16 cellular contexts compared by ENCODE assay signal in the genomic region with DNA sequence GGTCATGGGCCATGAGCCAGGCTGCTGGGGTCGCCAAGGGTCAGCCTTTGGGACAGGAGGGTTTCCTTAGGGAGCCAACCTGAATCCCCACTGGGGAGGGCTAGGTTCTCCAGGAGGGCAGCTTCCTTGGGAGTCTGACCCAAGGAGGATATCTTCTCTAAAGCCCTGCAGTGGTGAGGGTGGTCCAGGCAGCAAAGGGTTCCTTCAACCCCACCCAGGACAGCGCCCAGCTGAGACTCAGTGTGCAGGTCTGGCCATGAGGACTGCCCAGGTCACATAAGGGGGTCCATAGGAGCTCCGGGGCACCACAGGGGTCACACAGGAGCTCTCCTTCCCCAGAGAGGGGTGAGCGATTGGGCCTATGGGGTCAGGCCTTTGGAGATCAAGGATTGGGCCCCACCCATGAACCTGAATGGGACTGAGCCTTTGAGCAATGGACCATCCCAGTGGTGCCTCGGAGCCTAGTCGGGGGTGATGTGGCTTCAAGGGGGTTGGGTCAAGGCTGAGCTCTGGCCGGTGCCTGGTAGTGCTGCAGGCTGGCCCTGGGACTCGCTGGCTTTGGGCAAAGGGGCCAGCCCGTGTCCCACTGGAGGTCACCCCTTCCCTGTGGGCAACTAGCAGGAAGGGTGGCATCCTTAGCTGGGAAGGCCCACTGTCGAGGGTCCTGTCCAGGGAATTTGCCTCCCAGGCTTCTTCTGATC.
A peak's percentile ranks its signal among the peaks of the same experiment; 100 is the strongest.
DNase-seq lines count a peak whose midpoint lies in the region; ATAC-seq and TF ChIP-seq lines count a peak whose summit lies in the region.
"Had no signal": no experiment of that assay in that cellular context is flagged by ENCODE, and none has a peak within 500 bp of the region (broad histone marks: within the 10 kb centered on the region; RNA-seq: fewer than 3 reads in every experiment).

No MANE protein-coding gene starts in this region.

- TF ChIP-seq EP300 in ovary (IDR thresholded peaks at IDR 0.05): no peak

- H3K27ac ChIP-seq in WERI-Rb-1 (no peak overlapping the region), ovary (no peak overlapping the region)
- H3K27ac ChIP-seq: BLaER1, RWPE1 had no signal

- H3K27me3 Mint-ChIP-seq in stimulated activated naive B cell treated with anti-CD40 and anti-IgM and Interleukin-4, amounts not matched to agents 10 μg/mL and 1 μg/mL and 100 μg/mL, for 72 hours: no peaks in the 10 kb centered on the region

- in situ Hi-C loops in GM13976 (cut with MboI; ENCODE audit: low sequenced_read_pairs, unreplicated experiment): no loop called here

- intact Hi-C loops in ovary (cut with DNase I): no loop called here

- peak; percentile 15 for ATAC-seq in esophagus mucosa
- ATAC-seq in stimulated activated naive B cell treated with anti-CD40 and anti-IgM and Interleukin-4, amounts not matched to agents 10 μg/mL and 1 μg/mL and 100 μg/mL, for 72 hours (replicated peaks): no peak
- no peak for ATAC-seq in GM21528 (IDR thresholded peaks at IDR 0.05; ENCODE audit: low FRiP score, unreplicated experiment)

- H3K9me3 ChIP-seq in WERI-Rb-1 (ENCODE audit: severe bottlenecking) (peaks cover 34% of the 10 kb centered on the region), ovary (peaks cover 0 to 3% of the 10 kb centered on the region in 2 donors)

- H3K36me3 ChIP-seq in WERI-Rb-1 (no peaks in the 10 kb centered on the region), ovary (no peaks in the 10 kb centered on the region)
- H3K36me3 ChIP-seq: BLaER1 had no signal

- TF ChIP-seq CTCF in GM13976 (IDR thresholded peaks at IDR 0.05; ENCODE audit: borderline replicate concordance, control extremely low read depth, extremely low read depth, insufficient read depth, missing control alignments): no peak
- no peak for TF ChIP-seq CTCF in WERI-Rb-1 (IDR thresholded peaks at IDR 0.05; ENCODE audit: low read depth, low read length)
- TF ChIP-seq CTCF in ovary (IDR thresholded peaks at IDR 0.05): no peak

- peaks cover 26 to 30% of the 10 kb centered on the region in 2 donors for H3K9me3 Mint-ChIP-seq in stimulated activated naive B cell treated with anti-CD40 and anti-IgM and Interleukin-4, amounts not matched to agents 10 μg/mL and 1 μg/mL and 100 μg/mL, for 72 hours

- H3K27me3 ChIP-seq in WERI-Rb-1 (ENCODE audit: insufficient read depth, low read depth, severe bottlenecking): peaks cover 32% of the 10 kb centered on the region
- no peaks in the 10 kb centered on the region for H3K27me3 ChIP-seq in ovary
- H3K27me3 ChIP-seq: BLaER1 had no signal

- TF ChIP-seq POLR2A in ovary (IDR thresholded peaks at IDR 0.05): no peak

- H3K36me3 Mint-ChIP-seq in stimulated activated naive B cell treated with anti-CD40 and anti-IgM and Interleukin-4, amounts not matched to agents 10 μg/mL and 1 μg/mL and 100 μg/mL, for 72 hours: no peaks in the 10 kb centered on the region

- no peaks in the 10 kb centered on the region for H3K4me1 ChIP-seq in ovary (ENCODE audit: insufficient read depth)
- H3K4me1 ChIP-seq: BLaER1 had no signal

- H3K4me3 Mint-ChIP-seq in stimulated activated naive B cell treated with anti-CD40 and anti-IgM and Interleukin-4, amounts not matched to agents 10 μg/mL and 1 μg/mL and 100 μg/mL, for 72 hours: no peak overlapping the region

- 75 to 86% (median 79%) methylated on average over 9 to 10 of the region's 10 CpGs for WGBS in ovary, 3 donors

- H3K4me3 ChIP-seq in WERI-Rb-1 (ENCODE audit: low read depth, low read length): no peak overlapping the region
- H3K4me3 ChIP-seq in ovary: no peak overlapping the region
- H3K4me3 ChIP-seq: BLaER1 had no signal

- H3K27ac Mint-ChIP-seq in stimulated activated naive B cell treated with anti-CD40 and anti-IgM and Interleukin-4, amounts not matched to agents 10 μg/mL and 1 μg/mL and 100 μg/mL, for 72 hours: no peak overlapping the region

- H3K4me1 Mint-ChIP-seq in stimulated activated naive B cell treated with anti-CD40 and anti-IgM and Interleukin-4, amounts not matched to agents 10 μg/mL and 1 μg/mL and 100 μg/mL, for 72 hours: no peaks in the 10 kb centered on the region

- peak; percentile 13 for DNase-seq in GM13976 (ENCODE audit: low spot score)
- peak; percentile 3 for DNase-seq in WERI-Rb-1
- DNase-seq in ovary: peak in 4 of 5 donors; percentile 4 to 12 (median 6)
- DNase-seq in stimulated activated naive B cell treated with anti-CD40 and anti-IgM and Interleukin-4, amounts not matched to agents 10 μg/mL and 1 μg/mL and 100 μg/mL, for 72 hours: no peak
- no peak for DNase-seq in SHP77 treated with DMSO at 0.1 percent for 48 hours (lab: John Stamatoyannopoulos, UW)
- no peak for DNase-seq in AG20443 (ENCODE audit: low spot score)
- DNase-seq: anterior cingulate cortex; DMS153; mesendoderm; NCI-H146; stimulated activated naive CD4-positive, alpha-beta T cell; trophoblast cell had no signal

Comparison
In these comparisons a context has a peak if more than half of its experiments do, and no peak if none do; other contexts are left out.
1. DNase-seq: peak in GM13976 (single experiment), WERI-Rb-1 (single experiment) and ovary (4 of 5); none in stimulated activated naive B cell treated with anti-CD40 and anti-IgM and Interleukin-4, amounts not matched to agents 10 μg/mL and 1 μg/mL and 100 μg/mL, for 72 hours (single experiment), SHP77 treated with DMSO at 0.1 percent for 48 hours (single experiment) and AG20443 (single experiment).